8 cellular contexts compared by ENCODE assay signal in genomic region chr5:80654391-80655230, GRCh38. TPM values are rescaled to one million over a fixed set of nuclear protein-coding genes. Genes with fewer than 3 reads are reported as not detected.
DNase-seq lines count a peak whose midpoint lies in the region; ATAC-seq, FAIRE-seq and TF ChIP-seq lines count a peak whose summit lies in the region.

Gene DHFR, minus strand, starts transcription at chr5:80654983. Its CDS starts 494 bp downstream, at chr5:80654489.
Gene MSH3, plus strand, starts transcription at chr5:80654652. Its CDS starts 76 bp downstream, at chr5:80654728.

- H3K4me1 ChIP-seq in mucosa of descending colon (ENCODE audit: low read depth): peaks cover 9% of the 10 kb centered on the region

- no peak for FAIRE-seq in D721Med (lab: Jason Lieb, UNC)

- H3K4me3 ChIP-seq in Jurkat, Clone E6-1 (ENCODE audit: low read length): peak within 1 kb of the TSS; percentile 87
- H3K4me3 ChIP-seq in epithelial cell of proximal tubule (ENCODE audit: low read depth, low read length) (peak within 1 kb of the TSS; percentile 68), mucosa of descending colon (peak within 1 kb of the TSS; percentile 69)

- peaks cover 5% of the 10 kb centered on the region for H3K36me3 ChIP-seq in mucosa of descending colon (ENCODE audit: low read depth)

- intact Hi-C loops in mucosa of descending colon (cut with DNase I, micrococcal nuclease): no loop called here

- TF ChIP-seq CTCF in D721Med (IDR thresholded peaks at IDR 0.05; ENCODE audit: insufficient read depth, missing control alignments) (no peak), epithelial cell of proximal tubule (conservative IDR thresholded peaks at IDR 0.05; ENCODE audit: low read depth, low read length) (no peak), mucosa of descending colon (IDR thresholded peaks at IDR 0.05) (no peak)

- DNase-seq in D721Med (ENCODE audit: insufficient read length, low spot score) (peak; percentile 55), OCI-M2 (lab: John Stamatoyannopoulos, UW; ENCODE audit: unreplicated experiment) (peak; percentile 59), activated T-cell treated with anti-CD3 and anti-CD28 coated beads for 4 hours (peak; percentile 77), epithelial cell of proximal tubule (ENCODE audit: low read depth) (peak; percentile 33), mucosa of descending colon (peak; percentile 91 to 94 (median 93))
- peak; percentile 96 for DNase-seq in Jurkat, Clone E6-1 (ENCODE audit: low read depth, low spot score)
- DNase-seq in stimulated activated CD8-positive, alpha-beta memory T cell treated with anti-CD3 and anti-CD28 coated beads, Interleukin-4, amount 100 ng/mL, for 1 hour (ENCODE audit: low read depth in 2 of 2, low spot score in 1 of 2): peak; percentile 79 to 81

- peak; percentile 51 for ATAC-seq in GM21528 (IDR thresholded peaks at IDR 0.05; ENCODE audit: low FRiP score, unreplicated experiment)
- ATAC-seq in mucosa of descending colon: peak; percentile 88

- H3K9me3 ChIP-seq in mucosa of descending colon: no peaks in the 10 kb centered on the region

RNA-seq across cellular contexts. Expression of gene DHFR, which starts in this region (rescaled TPM):
- polyA plus RNA-seq in Jurkat, Clone E6-1 (2012; ENCODE audit: insufficient read depth, insufficient read length): 98.2 TPM
- total RNA-seq in epithelial cell of proximal tubule (63.2 and 127 TPM in 2 replicates), mucosa of descending colon (10 to 100 TPM; 15.3 to 35.9 (median 18.6) TPM)

RNA-seq across cellular contexts. Expression of gene MSH3, which starts in this region (rescaled TPM):
- polyA plus RNA-seq in Jurkat, Clone E6-1 (2012; ENCODE audit: insufficient read depth, insufficient read length): 13.1 TPM
- 8.8 and 13.6 TPM in 2 replicates for total RNA-seq in epithelial cell of proximal tubule
- 10 to 100 TPM; 16.8 to 20.0 (median 17.1) TPM for total RNA-seq in mucosa of descending colon

Comparison
In these comparisons a context has a peak if more than half of its experiments do, and no peak if none do; other contexts are left out.
1. Peak in every context shown above with its lines: DNase-seq, ATAC-seq and H3K4me3 ChIP-seq.
2. DNase-seq: peak in every context shown above with its lines; median percentile 96 in Jurkat, Clone E6-1; 93 in mucosa of descending colon; 80 in stimulated activated CD8-positive, alpha-beta memory T cell treated with anti-CD3 and anti-CD28 coated beads, Interleukin-4, amount 100 ng/mL, for 1 hour; 77 in activated T-cell treated with anti-CD3 and anti-CD28 coated beads for 4 hours; 59 in OCI-M2; 55 in D721Med; 33 in epithelial cell of proximal tubule.